ENCODE assay signal across 11 cellular contexts in the genomic region with DNA sequence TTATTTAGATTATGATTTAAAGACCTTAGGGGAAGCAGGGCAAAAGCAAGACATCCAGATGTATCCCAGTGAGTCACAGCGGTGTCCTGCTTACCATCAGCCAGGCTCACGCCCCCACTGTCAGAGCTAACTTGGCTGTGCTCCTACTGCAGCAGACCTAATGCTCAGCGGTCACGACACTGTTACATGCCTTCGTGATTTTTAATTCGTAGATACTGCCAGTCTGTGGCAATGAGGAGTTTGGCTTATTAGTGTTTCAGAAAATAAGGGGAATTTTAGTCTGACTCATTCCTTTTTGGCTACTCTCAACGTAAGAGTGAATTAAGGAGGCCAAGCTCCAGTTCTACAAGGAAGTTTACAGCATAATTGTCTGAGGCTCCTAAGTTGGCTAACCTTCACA. TPM values are rescaled to one million over a fixed set of nuclear protein-coding genes. Genes with fewer than 3 reads are reported as not detected.
DNase-seq lines count a peak whose midpoint lies in the region; ATAC-seq and TF ChIP-seq lines count a peak whose summit lies in the region.
"Had no signal": no experiment of that assay in that cellular context is flagged by ENCODE, and none has a peak within 500 bp of the region (broad histone marks: within the 10 kb centered on the region; RNA-seq: fewer than 3 reads in every experiment).

No MANE protein-coding gene starts in this region.

- TF ChIP-seq CTCF in thyroid gland (IDR thresholded peaks at IDR 0.05), result no peak

- no peak for TF ChIP-seq POLR2A in thyroid gland (IDR thresholded peaks at IDR 0.05)

- no peaks in the 10 kb centered on the region for H3K4me1 Mint-ChIP-seq in activated T-cell treated with anti-CD3 and anti-CD28 coated beads, Interleukin-2, amount 50 U/mL, for 72 hours (ENCODE audit: low read depth)
- H3K4me1 Mint-ChIP-seq: brain had no signal

- peak; percentile 90 to 94 for ATAC-seq in right cardiac atrium
- no peak for ATAC-seq in activated T-cell treated with anti-CD3 and anti-CD28 coated beads, Interleukin-2, amount 50 U/mL, for 72 hours (replicated peaks in 1 of 2)

- DNase-seq in HCEC 1CT, result peak; percentile 76
- peak; percentile 93 for DNase-seq in astrocyte of the hippocampus (ENCODE audit: low read depth, low spot score)
- DNase-seq in right cardiac atrium, result peak; percentile 64 to 79 (median 78)
- peak; percentile 2 to 12 for DNase-seq in thyroid gland
- no peak for DNase-seq in effector CD4-positive, alpha-beta T cell
- no peak for DNase-seq in activated T-cell treated with anti-CD3 and anti-CD28 coated beads, Interleukin-2, amount 50 U/mL, for 72 hours
- no peak for DNase-seq in DMS79 (lab: John Stamatoyannopoulos, UW)
- DNase-seq in ecto neural progenitor cell (ENCODE audit: low spot score), result no peak
- DNase-seq: MM.1S had no signal

- H3K27ac Mint-ChIP-seq in activated T-cell treated with anti-CD3 and anti-CD28 coated beads, Interleukin-2, amount 50 U/mL, for 72 hours, result no peak overlapping the region

- no peaks in the 10 kb centered on the region for H3K36me3 Mint-ChIP-seq in activated T-cell treated with anti-CD3 and anti-CD28 coated beads, Interleukin-2, amount 50 U/mL, for 72 hours (ENCODE audit: insufficient read depth in 2 of 2)
- H3K36me3 Mint-ChIP-seq: brain had no signal

- H3K4me3 Mint-ChIP-seq in activated T-cell treated with anti-CD3 and anti-CD28 coated beads, Interleukin-2, amount 50 U/mL, for 72 hours, result no peak overlapping the region
- H3K4me3 Mint-ChIP-seq: brain had no signal

- H3K4me3 ChIP-seq in right cardiac atrium (ENCODE audit: low read length) (no peak overlapping the region), thyroid gland (replicated peaks in 1 of 3) (no peak overlapping the region)
- H3K4me3 ChIP-seq: prostate gland had no signal

- H3K9me3 ChIP-seq in right cardiac atrium (ENCODE audit: control insufficient read depth, low read length) (no peaks in the 10 kb centered on the region), thyroid gland (no peaks in the 10 kb centered on the region)
- H3K9me3 ChIP-seq: prostate gland had no signal

- H3K27ac ChIP-seq in right cardiac atrium (ENCODE audit: low read length) (no peak overlapping the region), thyroid gland (no peak overlapping the region)
- H3K27ac ChIP-seq: prostate gland had no signal

- intact Hi-C loops in right cardiac atrium (cut with DNase I) (no loop called here), thyroid gland (cut with DNase I) (no loop called here)

- 39% methylated on average over 7 of the region's 7 CpGs for WGBS in right cardiac atrium
- WGBS in thyroid gland, 2 donors, result 73 to 86% methylated on average over 7 of the region's 7 CpGs

- H3K36me3 ChIP-seq in thyroid gland, result no peaks in the 10 kb centered on the region
- H3K36me3 ChIP-seq: prostate gland had no signal

- peaks cover 28% of the 10 kb centered on the region for H3K27me3 Mint-ChIP-seq in activated T-cell treated with anti-CD3 and anti-CD28 coated beads, Interleukin-2, amount 50 U/mL, for 72 hours (ENCODE audit: low read depth)

- no peaks in the 10 kb centered on the region for H3K9me3 Mint-ChIP-seq in activated T-cell treated with anti-CD3 and anti-CD28 coated beads, Interleukin-2, amount 50 U/mL, for 72 hours

- no peaks in the 10 kb centered on the region for H3K27me3 ChIP-seq in right cardiac atrium (ENCODE audit: control insufficient read depth, insufficient read depth)
- H3K27me3 ChIP-seq in thyroid gland, result no peaks in the 10 kb centered on the region

- H3K4me1 ChIP-seq in right cardiac atrium (ENCODE audit: control insufficient read depth, insufficient read depth, low read length), result peaks cover 2% of the 10 kb centered on the region
- no peaks in the 10 kb centered on the region for H3K4me1 ChIP-seq in thyroid gland
- H3K4me1 ChIP-seq: prostate gland had no signal

RNA-seq across cellular contexts. Expression of gene EFCAB6, which starts 22.7 kb away (rescaled TPM):
- total RNA-seq in right cardiac atrium (1 to 10 TPM; 1.7 to 3.4 (median 2.4) TPM), thyroid gland (10 to 100 TPM; 10.9 to 26.1 (median 14.1) TPM)
- 0.70 TPM for polyA plus RNA-seq in right cardiac atrium
- under 1 TPM; 0.19 to 0.70 TPM for total RNA-seq in activated T-cell treated with anti-CD3 and anti-CD28 coated beads, Interleukin-2, amount 50 U/mL, for 72 hours

Comparison
In these comparisons a context has a peak if more than half of its experiments do, and no peak if none do; other contexts are left out.
1. DNase-seq: peak in HCEC 1CT (single experiment), astrocyte of the hippocampus (single experiment), right cardiac atrium (3 of 3) and thyroid gland (2 of 2); none in effector CD4-positive, alpha-beta T cell (single experiment), activated T-cell treated with anti-CD3 and anti-CD28 coated beads, Interleukin-2, amount 50 U/mL, for 72 hours (0 of 2), DMS79 (single experiment) and ecto neural progenitor cell (single experiment).
2. ATAC-seq: peak in right cardiac atrium (2 of 2); none in activated T-cell treated with anti-CD3 and anti-CD28 coated beads, Interleukin-2, amount 50 U/mL, for 72 hours (0 of 2).